ENCODE assay signal across 9 cellular contexts in the genomic region with DNA sequence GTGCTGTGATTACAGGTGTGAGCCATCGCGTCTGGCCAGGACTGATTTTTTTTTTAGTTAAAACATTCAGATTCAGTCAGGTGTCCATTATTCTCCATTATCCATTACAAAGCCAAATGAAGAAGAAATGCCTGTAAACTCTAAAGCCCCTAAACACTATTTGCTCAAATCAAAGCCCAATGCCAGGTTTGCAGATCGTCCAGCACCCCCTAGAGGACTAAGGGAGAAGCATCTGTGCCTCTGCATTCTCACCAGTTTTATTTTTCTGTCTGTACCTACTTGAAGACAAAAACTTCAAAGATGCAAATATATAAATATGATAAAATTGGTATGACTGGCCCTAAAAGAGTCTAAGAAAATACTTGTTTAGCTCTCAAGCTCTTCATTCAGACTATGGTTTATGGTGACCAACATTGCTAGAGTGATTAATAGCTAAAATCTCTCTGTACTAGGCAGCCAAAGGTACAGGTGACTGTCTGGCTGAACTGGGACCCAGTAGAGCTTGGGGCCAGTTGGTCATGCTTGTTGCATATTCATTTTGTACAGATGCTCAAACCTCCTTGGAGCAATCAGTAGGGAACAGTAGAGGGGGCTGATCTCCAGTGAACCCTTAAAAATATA.
DNase-seq lines count a peak whose midpoint lies in the region; ATAC-seq and TF ChIP-seq lines count a peak whose summit lies in the region.
"Had no signal": no experiment of that assay in that cellular context is flagged by ENCODE, and none has a peak within 500 bp of the region (broad histone marks: within the 10 kb centered on the region; RNA-seq: fewer than 3 reads in every experiment).

No MANE protein-coding gene starts in this region.

- H3K27ac ChIP-seq in aorta (ENCODE audit: low read depth in 1 of 2, low read length in 2 of 2), result peak overlapping the region in 1 of 2 donors; percentile 82

- ATAC-seq in activated naive CD8-positive, alpha-beta T cell treated with anti-CD3 and anti-CD28 coated beads, Interleukin-2, amount 50 U/mL, for 24 hours, result no peak
- ATAC-seq in activated CD8-positive, alpha-beta T cell treated with anti-CD3 and anti-CD28 coated beads, Interleukin-2, amount 10 ng/mL, durations not matched to agents 7 days and 5 days, result peak; percentile 73
- ATAC-seq in aorta (ENCODE audit: low FRiP score), result peak; percentile 59

- WGBS in aorta, 2 donors, result 34 to 40% methylated on average over 3 of the region's 3 CpGs

- peak; percentile 17 for DNase-seq in activated naive CD8-positive, alpha-beta T cell treated with anti-CD3 and anti-CD28 coated beads, Interleukin-2, amount 50 U/mL, for 24 hours
- no peak for DNase-seq in activated naive CD8-positive, alpha-beta T cell treated with anti-CD3 and anti-CD28 coated beads for 36 hours
- peak; percentile 40 for DNase-seq in MV-4-11 (lab: John Stamatoyannopoulos, UW)
- peak; percentile 58 for DNase-seq in activated CD8-positive, alpha-beta T cell treated with anti-CD3 and anti-CD28 coated beads, Interleukin-2, amount 10 ng/mL, durations not matched to agents 7 days and 5 days
- no peak for DNase-seq in kidney epithelial cell (ENCODE audit: low read depth)
- no peak for DNase-seq in aorta
- DNase-seq in middle frontal gyrus (ENCODE audit: extremely low spot score, low spot score), result no peak
- DNase-seq in NCI-H226, result no peak

- no peaks in the 10 kb centered on the region for H3K9me3 ChIP-seq in aorta (ENCODE audit: control insufficient read depth, low read length)

- no peak overlapping the region for H3K4me3 ChIP-seq in kidney epithelial cell (ENCODE audit: low read depth, low read length)
- H3K4me3 ChIP-seq in aorta (ENCODE audit: low read length in 2 of 2), result no peak overlapping the region

- TF ChIP-seq CTCF in kidney epithelial cell (IDR thresholded peaks at IDR 0.05; ENCODE audit: insufficient read depth, low read length, poor library complexity, severe bottlenecking), result peak; percentile 75

- no peaks in the 10 kb centered on the region for H3K27me3 ChIP-seq in kidney epithelial cell (ENCODE audit: control insufficient read depth, insufficient read depth, low read length)
- H3K27me3 ChIP-seq in aorta (ENCODE audit: control insufficient read depth in 1 of 2, insufficient read depth in 2 of 2, low read length in 1 of 2), result no peaks in the 10 kb centered on the region

- no peak overlapping the region for H3K27ac Mint-ChIP-seq in activated naive CD8-positive, alpha-beta T cell treated with anti-CD3 and anti-CD28 coated beads, Interleukin-2, amount 50 U/mL, for 24 hours
- no peak overlapping the region for H3K27ac Mint-ChIP-seq in activated naive CD8-positive, alpha-beta T cell treated with anti-CD3 and anti-CD28 coated beads for 36 hours
- H3K27ac Mint-ChIP-seq in activated CD8-positive, alpha-beta T cell treated with anti-CD3 and anti-CD28 coated beads, Interleukin-2, amount 10 ng/mL, durations not matched to agents 7 days and 5 days, result no peak overlapping the region
- H3K27ac Mint-ChIP-seq: activated naive CD4-positive, alpha-beta T cell treated with anti-CD3 and anti-CD28 coated beads, Interleukin-2, amount 50 U/mL, for 72 hours had no signal

- no peaks in the 10 kb centered on the region for H3K36me3 ChIP-seq in kidney epithelial cell (ENCODE audit: control insufficient read depth, insufficient read depth, low read length)
- peaks cover 12 to 23% of the 10 kb centered on the region in 2 donors for H3K36me3 ChIP-seq in aorta (ENCODE audit: control insufficient read depth in 1 of 2, insufficient read depth in 2 of 2, low read length in 1 of 2)

- no peaks in the 10 kb centered on the region for H3K9me3 Mint-ChIP-seq in activated naive CD8-positive, alpha-beta T cell treated with anti-CD3 and anti-CD28 coated beads, Interleukin-2, amount 50 U/mL, for 24 hours
- no peaks in the 10 kb centered on the region for H3K9me3 Mint-ChIP-seq in activated naive CD8-positive, alpha-beta T cell treated with anti-CD3 and anti-CD28 coated beads for 36 hours
- H3K9me3 Mint-ChIP-seq in activated CD8-positive, alpha-beta T cell treated with anti-CD3 and anti-CD28 coated beads, Interleukin-2, amount 10 ng/mL, durations not matched to agents 7 days and 5 days (ENCODE audit: insufficient read depth), result no peaks in the 10 kb centered on the region
- H3K9me3 Mint-ChIP-seq: activated naive CD4-positive, alpha-beta T cell treated with anti-CD3 and anti-CD28 coated beads, Interleukin-2, amount 50 U/mL, for 72 hours had no signal

- CTCF ChIA-PET in activated CD8-positive, alpha-beta T cell treated with anti-CD3 and anti-CD28 coated beads, Interleukin-2, amount 10 ng/mL, durations not matched to agents 7 days and 5 days (lab: Charles Lee), result interaction anchor here (0.6 to 5.6 kb wide), 27 partner anchors 9 to 297 kb away, joined by 3 to 30 read pairs (median 4); a partner anchor contains a TSS

- POLR2A ChIA-PET in activated CD8-positive, alpha-beta T cell treated with anti-CD3 and anti-CD28 coated beads, Interleukin-2, amount 10 ng/mL, durations not matched to agents 7 days and 5 days (lab: Charles Lee), result interaction anchor here (0.6 kb wide), 1 partner anchor 230 kb away, joined by 3 read pairs; no protein-coding TSS in a partner anchor

- H3K27me3 Mint-ChIP-seq in activated naive CD8-positive, alpha-beta T cell treated with anti-CD3 and anti-CD28 coated beads, Interleukin-2, amount 50 U/mL, for 24 hours, result no peaks in the 10 kb centered on the region
- no peaks in the 10 kb centered on the region for H3K27me3 Mint-ChIP-seq in activated naive CD8-positive, alpha-beta T cell treated with anti-CD3 and anti-CD28 coated beads for 36 hours
- no peaks in the 10 kb centered on the region for H3K27me3 Mint-ChIP-seq in activated CD8-positive, alpha-beta T cell treated with anti-CD3 and anti-CD28 coated beads, Interleukin-2, amount 10 ng/mL, durations not matched to agents 7 days and 5 days (ENCODE audit: low read depth)

- peaks cover 7 to 19% of the 10 kb centered on the region in 2 donors for H3K4me1 ChIP-seq in aorta (ENCODE audit: control insufficient read depth in 1 of 2, insufficient read depth in 2 of 2, low read length in 2 of 2)

- H3K36me3 Mint-ChIP-seq in activated naive CD8-positive, alpha-beta T cell treated with anti-CD3 and anti-CD28 coated beads, Interleukin-2, amount 50 U/mL, for 24 hours (ENCODE audit: low read depth), result peaks cover 9% of the 10 kb centered on the region
- peaks cover 2% of the 10 kb centered on the region for H3K36me3 Mint-ChIP-seq in activated naive CD8-positive, alpha-beta T cell treated with anti-CD3 and anti-CD28 coated beads for 36 hours
- peaks cover 4% of the 10 kb centered on the region for H3K36me3 Mint-ChIP-seq in activated CD8-positive, alpha-beta T cell treated with anti-CD3 and anti-CD28 coated beads, Interleukin-2, amount 10 ng/mL, durations not matched to agents 7 days and 5 days (ENCODE audit: low read depth)
- H3K36me3 Mint-ChIP-seq: activated naive CD4-positive, alpha-beta T cell treated with anti-CD3 and anti-CD28 coated beads, Interleukin-2, amount 50 U/mL, for 72 hours had no signal

- H3K4me1 Mint-ChIP-seq in activated naive CD8-positive, alpha-beta T cell treated with anti-CD3 and anti-CD28 coated beads, Interleukin-2, amount 50 U/mL, for 24 hours, result peaks cover 2% of the 10 kb centered on the region
- H3K4me1 Mint-ChIP-seq in activated naive CD8-positive, alpha-beta T cell treated with anti-CD3 and anti-CD28 coated beads for 36 hours, result no peaks in the 10 kb centered on the region
- H3K4me1 Mint-ChIP-seq in activated CD8-positive, alpha-beta T cell treated with anti-CD3 and anti-CD28 coated beads, Interleukin-2, amount 10 ng/mL, durations not matched to agents 7 days and 5 days (ENCODE audit: low read depth), result peaks cover 4% of the 10 kb centered on the region

- intact Hi-C loops in aorta (cut with DNase I), result loop anchor here in 1 of 2 donors (10.0 kb wide), 1 partner anchor 53 kb away; no protein-coding TSS in a partner anchor

- H3K4me3 Mint-ChIP-seq in activated naive CD8-positive, alpha-beta T cell treated with anti-CD3 and anti-CD28 coated beads, Interleukin-2, amount 50 U/mL, for 24 hours, result no peak overlapping the region
- no peak overlapping the region for H3K4me3 Mint-ChIP-seq in activated naive CD8-positive, alpha-beta T cell treated with anti-CD3 and anti-CD28 coated beads for 36 hours
- no peak overlapping the region for H3K4me3 Mint-ChIP-seq in activated CD8-positive, alpha-beta T cell treated with anti-CD3 and anti-CD28 coated beads, Interleukin-2, amount 10 ng/mL, durations not matched to agents 7 days and 5 days

Comparison
In these comparisons a context has a peak if more than half of its experiments do, and no peak if none do; other contexts are left out.
1. DNase-seq: peak in activated naive CD8-positive, alpha-beta T cell treated with anti-CD3 and anti-CD28 coated beads, Interleukin-2, amount 50 U/mL, for 24 hours (single experiment), MV-4-11 (single experiment) and activated CD8-positive, alpha-beta T cell treated with anti-CD3 and anti-CD28 coated beads, Interleukin-2, amount 10 ng/mL, durations not matched to agents 7 days and 5 days (single experiment); none in activated naive CD8-positive, alpha-beta T cell treated with anti-CD3 and anti-CD28 coated beads for 36 hours (single experiment), kidney epithelial cell (single experiment), aorta (0 of 2), middle frontal gyrus (single experiment) and NCI-H226 (single experiment).